ENCODE assay signal across 32 cellular contexts in genomic region chr16:69233124-69233523, GRCh38.
"Had no signal": no experiment of that assay in that cellular context is flagged by ENCODE, and none has a peak within 500 bp of the region (broad histone marks: within the 10 kb centered on the region; RNA-seq: fewer than 3 reads in every experiment).

No MANE protein-coding gene starts in this region.

- H3K4me1 ChIP-seq: prostate gland, right lobe of liver had no signal

- H3K27ac Mint-ChIP-seq: naive B cell; natural killer cell treated with Interleukin-12 subunit alpha and Interleukin-12 subunit beta and Interleukin-15 and Interleukin-18, amount 100 ng/mL, for 72 hours; nephron progenitor cell; stimulated activated memory B cell treated with anti-CD40 and anti-IgM and Interleukin-4, amounts not matched to agents 10 μg/mL and 1 μg/mL and 100 μg/mL, for 72 hours; stimulated activated naive CD8-positive, alpha-beta T cell treated with anti-CD3 and anti-CD28 coated beads, Interleukin-15, amount 100 ng/mL, for 72 hours; type B pancreatic cell had no signal

- FAIRE-seq: pancreas had no signal

- DNase-seq: naive B cell; naive thymus-derived CD8-positive, alpha-beta T cell; nephron progenitor cell; nucleus accumbens; pancreas; retina; right lobe of liver; sigmoid colon; spleen; stimulated activated CD4-positive, alpha-beta T cell treated with anti-CD3 and anti-CD28 coated beads, Interleukin-12 subunit alpha, Interleukin-12 subunit beta, amount 100 ng/mL, for 4 hours; stimulated activated CD4-positive, alpha-beta T cell treated with anti-CD3 and anti-CD28 coated beads, Interleukin-1b, Interleukin-23, amount 100 ng/mL, for 48 hours; stimulated activated CD4-positive, alpha-beta T cell treated with anti-CD3 and anti-CD28 coated beads, Interleukin-4, amount 100 ng/mL, for 1 hour; stimulated activated CD4-positive, alpha-beta T cell treated with anti-CD3 and anti-CD28 coated beads, Interleukin-4, amount 100 ng/mL, for 4 hours; stimulated activated CD8-positive, alpha-beta memory T cell treated with anti-CD3 and anti-CD28 coated beads, Interleukin-4, amount 100 ng/mL, for 48 hours; stimulated activated naive CD4-positive, alpha-beta T cell; stimulated activated naive CD8-positive, alpha-beta T cell treated with anti-CD3 and anti-CD28 coated beads, Interleukin-15, amount 100 ng/mL, for 72 hours; stimulated activated naive CD8-positive, alpha-beta T cell treated with anti-CD3 and anti-CD28 coated beads, Interleukin-15, Interleukin-2, amounts not matched to agents 100 U/mL and 50 U/mL, for 24 hours; substantia nigra; testis; tibial artery; transverse colon; upper lobe of right lung; uterus had no signal

- H3K27me3 Mint-ChIP-seq: naive B cell; naive thymus-derived CD8-positive, alpha-beta T cell; natural killer cell treated with Interleukin-12 subunit alpha and Interleukin-12 subunit beta and Interleukin-15 and Interleukin-18, amount 100 ng/mL, for 72 hours; stimulated activated memory B cell treated with anti-CD40 and anti-IgM and Interleukin-4, amounts not matched to agents 10 μg/mL and 1 μg/mL and 100 μg/mL, for 72 hours; stimulated activated naive CD8-positive, alpha-beta T cell treated with anti-CD3 and anti-CD28 coated beads, Interleukin-15, amount 100 ng/mL, for 72 hours; type B pancreatic cell had no signal

- ATAC-seq: naive thymus-derived CD8-positive, alpha-beta T cell; natural killer cell treated with Interleukin-12 subunit alpha and Interleukin-12 subunit beta and Interleukin-15 and Interleukin-18, amount 100 ng/mL, for 72 hours; pancreas; stimulated activated memory B cell treated with anti-CD40 and anti-IgM and Interleukin-4, amounts not matched to agents 10 μg/mL and 1 μg/mL and 100 μg/mL, for 72 hours; stimulated activated naive CD8-positive, alpha-beta T cell treated with anti-CD3 and anti-CD28 coated beads, Interleukin-15, amount 100 ng/mL, for 72 hours; stimulated activated naive CD8-positive, alpha-beta T cell treated with anti-CD3 and anti-CD28 coated beads, Interleukin-15, Interleukin-2, amounts not matched to agents 100 U/mL and 50 U/mL, for 24 hours; upper lobe of right lung had no signal

- H3K27me3 ChIP-seq: neutrophil, pancreas, right atrium auricular region, right lobe of liver, sigmoid colon, spleen, suprapubic skin, testis, tibial artery, transverse colon, upper lobe of right lung, uterus had no signal

- H3K36me3 ChIP-seq: neutrophil, pancreas, prostate gland, right atrium auricular region, right lobe of liver, sigmoid colon, suprapubic skin, tibial artery, transverse colon, upper lobe of right lung, uterus had no signal

- H3K4me3 ChIP-seq: pancreas, prostate gland, right atrium auricular region, right lobe of liver, sigmoid colon, smooth muscle cell, spleen, suprapubic skin, testis, tibial artery, transverse colon, upper lobe of right lung, uterus had no signal

- H3K36me3 Mint-ChIP-seq: naive B cell; natural killer cell treated with Interleukin-12 subunit alpha and Interleukin-12 subunit beta and Interleukin-15 and Interleukin-18, amount 100 ng/mL, for 72 hours; stimulated activated memory B cell treated with anti-CD40 and anti-IgM and Interleukin-4, amounts not matched to agents 10 μg/mL and 1 μg/mL and 100 μg/mL, for 72 hours had no signal

- H3K9me3 ChIP-seq: neutrophil, pancreas, prostate gland, right atrium auricular region, right lobe of liver, sigmoid colon, spleen, suprapubic skin, testis, tibial artery, transverse colon, upper lobe of right lung, uterus had no signal

- H3K4me3 Mint-ChIP-seq: naive B cell; naive thymus-derived CD8-positive, alpha-beta T cell; natural killer cell treated with Interleukin-12 subunit alpha and Interleukin-12 subunit beta and Interleukin-15 and Interleukin-18, amount 100 ng/mL, for 72 hours; nephron progenitor cell; neural crest cell; stimulated activated memory B cell treated with anti-CD40 and anti-IgM and Interleukin-4, amounts not matched to agents 10 μg/mL and 1 μg/mL and 100 μg/mL, for 72 hours; stimulated activated naive CD8-positive, alpha-beta T cell treated with anti-CD3 and anti-CD28 coated beads, Interleukin-15, amount 100 ng/mL, for 72 hours; type B pancreatic cell had no signal

- H3K27ac ChIP-seq: neutrophil, pancreas, right atrium auricular region, right lobe of liver, sigmoid colon, spleen, suprapubic skin, tibial artery, transverse colon, upper lobe of right lung, uterus had no signal

- H3K4me1 Mint-ChIP-seq: naive B cell; nephron progenitor cell; neural crest cell; stimulated activated memory B cell treated with anti-CD40 and anti-IgM and Interleukin-4, amounts not matched to agents 10 μg/mL and 1 μg/mL and 100 μg/mL, for 72 hours; stimulated activated naive CD8-positive, alpha-beta T cell treated with anti-CD3 and anti-CD28 coated beads, Interleukin-15, amount 100 ng/mL, for 72 hours had no signal
